Comparison of ENCODE assay signal across 11 cellular contexts in the genomic region with DNA sequence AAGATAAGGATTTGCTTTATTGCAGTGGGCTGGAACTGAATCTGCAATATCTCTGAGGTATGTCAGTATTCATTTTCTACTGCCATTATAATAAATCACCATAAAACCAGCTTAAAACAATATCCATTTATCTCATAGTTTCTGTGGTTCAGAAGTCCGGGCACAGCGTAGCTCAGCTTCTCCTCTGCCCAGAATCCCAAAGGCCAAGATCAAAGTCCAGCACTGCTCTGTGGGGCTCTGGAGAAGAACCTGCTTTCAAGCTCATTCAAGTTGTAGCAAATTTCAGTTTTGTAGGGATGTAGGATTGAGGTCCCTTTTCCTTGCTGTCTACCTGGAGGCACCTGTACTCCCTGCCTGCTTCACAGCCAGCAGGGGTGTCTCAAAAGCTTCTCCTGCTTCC.
"Had no signal": no experiment of that assay in that cellular context is flagged by ENCODE, and none has a peak within 500 bp of the region (broad histone marks: within the 10 kb centered on the region; RNA-seq: fewer than 3 reads in every experiment).

No MANE protein-coding gene starts in this region.

- H3K36me3 ChIP-seq: HAP-1 had no signal

- DNase-seq: GM23248, GOT3, H7, H9, HCEC 1CT, HFFc6 had no signal

- H3K4me2 ChIP-seq: GM23338 had no signal

- H3K9ac ChIP-seq: GM23248 had no signal

- FAIRE-seq: H1, H54 had no signal

- H2AFZ ChIP-seq: GM23248, GM23338 had no signal

- H3K27ac ChIP-seq: GM23248 had no signal

- H3K4me3 ChIP-seq: GM23248, GM23338, HAP-1 had no signal

- ATAC-seq: GM23338, HCT116 had no signal
